Comparison of ENCODE assay signal across 1 cellular context in the genomic region with DNA sequence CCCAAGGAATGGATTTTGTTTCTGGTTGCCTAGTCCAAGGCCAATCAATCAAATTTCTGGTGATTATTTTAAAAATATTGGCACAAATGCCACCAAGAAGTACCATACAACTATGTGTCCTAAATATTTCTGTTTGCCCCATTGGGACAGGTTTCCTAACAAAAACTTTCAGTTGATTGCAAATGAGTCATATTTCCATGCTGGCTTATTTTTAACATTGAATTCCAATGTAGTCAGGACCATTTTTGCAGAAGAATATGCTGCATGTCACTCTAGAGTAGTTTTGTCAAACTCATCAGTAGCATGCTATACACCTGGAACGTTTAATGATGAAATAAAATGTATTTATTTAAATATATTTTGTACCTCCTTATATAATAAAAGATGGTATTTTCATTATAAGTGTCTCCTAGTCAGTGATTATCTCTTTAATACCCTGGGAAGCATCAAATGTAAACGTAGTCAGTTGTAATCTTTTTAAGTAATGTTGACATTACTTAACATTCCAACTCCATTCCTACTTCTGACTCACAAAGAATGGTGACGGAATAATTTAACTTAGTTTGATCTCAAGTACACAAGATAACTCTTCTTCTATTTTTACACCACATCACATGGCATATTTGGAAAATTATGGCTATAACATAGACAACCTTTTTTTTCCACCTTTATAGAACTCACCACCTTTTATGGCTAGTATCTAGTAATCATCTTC.
TF ChIP-seq lines count a peak whose summit lies in the region.

No MANE protein-coding gene starts in this region.

TF ChIP-seq in HepG2, 621 proteins besides CTCF, POLR2A, EP300 and RAD21 (continued from another document):
- TF ChIP-seq, protein P1, sequence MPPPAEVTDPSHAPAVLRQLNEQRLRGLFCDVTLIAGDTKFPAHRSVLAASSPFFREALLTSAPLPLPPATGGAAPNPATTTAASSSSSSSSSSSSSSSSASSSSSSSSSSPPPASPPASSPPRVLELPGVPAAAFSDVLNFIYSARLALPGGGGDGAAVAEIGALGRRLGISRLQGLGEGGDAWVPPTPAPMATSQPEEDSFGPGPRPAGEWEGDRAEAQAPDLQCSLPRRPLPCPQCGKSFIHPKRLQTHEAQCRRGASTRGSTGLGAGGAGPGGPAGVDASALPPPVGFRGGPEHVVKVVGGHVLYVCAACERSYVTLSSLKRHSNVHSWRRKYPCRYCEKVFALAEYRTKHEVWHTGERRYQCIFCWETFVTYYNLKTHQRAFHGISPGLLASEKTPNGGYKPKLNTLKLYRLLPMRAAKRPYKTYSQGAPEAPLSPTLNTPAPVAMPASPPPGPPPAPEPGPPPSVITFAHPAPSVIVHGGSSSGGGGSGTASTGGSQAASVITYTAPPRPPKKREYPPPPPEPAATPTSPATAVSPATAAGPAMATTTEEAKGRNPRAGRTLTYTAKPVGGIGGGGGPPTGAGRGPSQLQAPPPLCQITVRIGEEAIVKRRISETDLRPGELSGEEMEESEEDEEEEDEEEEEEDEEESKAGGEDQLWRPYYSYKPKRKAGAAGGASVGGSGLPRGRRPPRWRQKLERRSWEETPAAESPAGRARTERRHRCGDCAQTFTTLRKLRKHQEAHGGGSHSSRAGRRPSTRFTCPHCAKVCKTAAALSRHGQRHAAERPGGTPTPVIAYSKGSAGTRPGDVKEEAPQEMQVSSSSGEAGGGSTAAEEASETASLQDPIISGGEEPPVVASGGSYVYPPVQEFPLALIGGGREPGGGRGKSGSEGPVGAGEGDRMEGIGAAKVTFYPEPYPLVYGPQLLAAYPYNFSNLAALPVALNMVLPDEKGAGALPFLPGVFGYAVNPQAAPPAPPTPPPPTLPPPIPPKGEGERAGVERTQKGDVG (CRISPR knock-in tag; IDR thresholded peaks at IDR 0.05; ENCODE audit: borderline replicate concordance) = no peak
- no peak for TF ChIP-seq ZFP41 (CRISPR knock-in tag; IDR thresholded peaks at IDR 0.05; ENCODE audit: borderline replicate concordance)
- no peak for TF ChIP-seq ZNF879 (CRISPR knock-in tag; IDR thresholded peaks at IDR 0.05)
- no peak for TF ChIP-seq ZNF614 (CRISPR knock-in tag; IDR thresholded peaks at IDR 0.05; ENCODE audit: borderline replicate concordance)
- TF ChIP-seq, protein P2, sequence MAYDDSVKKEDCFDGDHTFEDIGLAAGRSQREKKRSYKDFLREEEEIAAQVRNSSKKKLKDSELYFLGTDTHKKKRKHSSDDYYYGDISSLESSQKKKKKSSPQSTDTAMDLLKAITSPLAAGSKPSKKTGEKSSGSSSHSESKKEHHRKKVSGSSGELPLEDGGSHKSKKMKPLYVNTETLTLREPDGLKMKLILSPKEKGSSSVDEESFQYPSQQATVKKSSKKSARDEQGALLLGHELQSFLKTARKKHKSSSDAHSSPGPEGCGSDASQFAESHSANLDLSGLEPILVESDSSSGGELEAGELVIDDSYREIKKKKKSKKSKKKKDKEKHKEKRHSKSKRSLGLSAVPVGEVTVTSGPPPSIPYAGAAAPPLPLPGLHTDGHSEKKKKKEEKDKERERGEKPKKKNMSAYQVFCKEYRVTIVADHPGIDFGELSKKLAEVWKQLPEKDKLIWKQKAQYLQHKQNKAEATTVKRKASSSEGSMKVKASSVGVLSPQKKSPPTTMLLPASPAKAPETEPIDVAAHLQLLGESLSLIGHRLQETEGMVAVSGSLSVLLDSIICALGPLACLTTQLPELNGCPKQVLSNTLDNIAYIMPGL (CRISPR knock-in tag; IDR thresholded peaks at IDR 0.05; ENCODE audit: borderline replicate concordance in 1 of 2, low read depth in 1 of 2) = no peak
- TF ChIP-seq TSC22D2 (CRISPR knock-in tag; IDR thresholded peaks at IDR 0.05; ENCODE audit: borderline replicate concordance) = no peak
- TF ChIP-seq RFXAP (CRISPR knock-in tag; IDR thresholded peaks at IDR 0.05; ENCODE audit: borderline replicate concordance) = no peak
- TF ChIP-seq, protein P3, sequence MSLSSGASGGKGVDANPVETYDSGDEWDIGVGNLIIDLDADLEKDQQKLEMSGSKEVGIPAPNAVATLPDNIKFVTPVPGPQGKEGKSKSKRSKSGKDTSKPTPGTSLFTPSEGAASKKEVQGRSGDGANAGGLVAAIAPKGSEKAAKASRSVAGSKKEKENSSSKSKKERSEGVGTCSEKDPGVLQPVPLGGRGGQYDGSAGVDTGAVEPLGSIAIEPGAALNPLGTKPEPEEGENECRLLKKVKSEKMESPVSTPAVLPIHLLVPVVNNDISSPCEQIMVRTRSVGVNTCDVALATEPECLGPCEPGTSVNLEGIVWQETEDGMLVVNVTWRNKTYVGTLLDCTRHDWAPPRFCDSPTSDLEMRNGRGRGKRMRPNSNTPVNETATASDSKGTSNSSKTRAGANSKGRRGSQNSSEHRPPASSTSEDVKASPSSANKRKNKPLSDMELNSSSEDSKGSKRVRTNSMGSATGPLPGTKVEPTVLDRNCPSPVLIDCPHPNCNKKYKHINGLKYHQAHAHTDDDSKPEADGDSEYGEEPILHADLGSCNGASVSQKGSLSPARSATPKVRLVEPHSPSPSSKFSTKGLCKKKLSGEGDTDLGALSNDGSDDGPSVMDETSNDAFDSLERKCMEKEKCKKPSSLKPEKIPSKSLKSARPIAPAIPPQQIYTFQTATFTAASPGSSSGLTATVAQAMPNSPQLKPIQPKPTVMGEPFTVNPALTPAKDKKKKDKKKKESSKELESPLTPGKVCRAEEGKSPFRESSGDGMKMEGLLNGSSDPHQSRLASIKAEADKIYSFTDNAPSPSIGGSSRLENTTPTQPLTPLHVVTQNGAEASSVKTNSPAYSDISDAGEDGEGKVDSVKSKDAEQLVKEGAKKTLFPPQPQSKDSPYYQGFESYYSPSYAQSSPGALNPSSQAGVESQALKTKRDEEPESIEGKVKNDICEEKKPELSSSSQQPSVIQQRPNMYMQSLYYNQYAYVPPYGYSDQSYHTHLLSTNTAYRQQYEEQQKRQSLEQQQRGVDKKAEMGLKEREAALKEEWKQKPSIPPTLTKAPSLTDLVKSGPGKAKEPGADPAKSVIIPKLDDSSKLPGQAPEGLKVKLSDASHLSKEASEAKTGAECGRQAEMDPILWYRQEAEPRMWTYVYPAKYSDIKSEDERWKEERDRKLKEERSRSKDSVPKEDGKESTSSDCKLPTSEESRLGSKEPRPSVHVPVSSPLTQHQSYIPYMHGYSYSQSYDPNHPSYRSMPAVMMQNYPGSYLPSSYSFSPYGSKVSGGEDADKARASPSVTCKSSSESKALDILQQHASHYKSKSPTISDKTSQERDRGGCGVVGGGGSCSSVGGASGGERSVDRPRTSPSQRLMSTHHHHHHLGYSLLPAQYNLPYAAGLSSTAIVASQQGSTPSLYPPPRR (CRISPR knock-in tag; IDR thresholded peaks at IDR 0.05; ENCODE audit: borderline replicate concordance) = no peak
- TF ChIP-seq HOXD1 (CRISPR knock-in tag; IDR thresholded peaks at IDR 0.05) = no peak
- TF ChIP-seq KLF9 (CRISPR knock-in tag; IDR thresholded peaks at IDR 0.05; ENCODE audit: low read depth) = no peak
- no peak for TF ChIP-seq RORA (CRISPR knock-in tag; IDR thresholded peaks at IDR 0.05)
